Comparison of ENCODE assay signal across 18 cellular contexts in genomic region chr2:154537024-154537423, GRCh38.
"Had no signal": no experiment of that assay in that cellular context is flagged by ENCODE, and none has a peak within 500 bp of the region (broad histone marks: within the 10 kb centered on the region; RNA-seq: fewer than 3 reads in every experiment).

No MANE protein-coding gene starts in this region.

- H3K4me3 ChIP-seq: lower lobe of right lung, right atrium auricular region, tibial artery had no signal

- DNase-seq: activated CD4-positive, alpha-beta T cell treated with anti-CD3 and anti-CD28 coated beads, Interleukin-2, amount 50 U/mL, for 4 hours; activated CD4-positive, CD25-positive, alpha-beta regulatory T cell treated with anti-CD3 and anti-CD28 coated beads, Interleukin-2, amount 50 U/mL, for 72 hours; activated naive CD4-positive, alpha-beta T cell treated with anti-CD3 and anti-CD28 coated beads for 36 hours; endodermal cell; head of caudate nucleus; left cardiac atrium; lower lobe of right lung; occipital lobe; stimulated activated CD4-positive, alpha-beta T cell treated with anti-CD3 and anti-CD28 coated beads, Interleukin-15, amount 100 ng/mL, for 24 hours; stimulated activated CD4-positive, alpha-beta T cell treated with anti-CD3 and anti-CD28 coated beads, Interleukin-4, amount 100 ng/mL, for 1 hour; stimulated activated naive B cell treated with anti-CD40 and anti-IgM and Interleukin-4, amounts not matched to agents 10 μg/mL and 1 μg/mL and 100 μg/mL, for 72 hours; tibial artery had no signal

- H3K27me3 ChIP-seq: right atrium auricular region, tibial artery had no signal

- H3K36me3 ChIP-seq: lower lobe of right lung, right atrium auricular region, tibial artery had no signal

- H3K27ac ChIP-seq: lower lobe of right lung, right atrium auricular region, tibial artery had no signal

- H3K4me1 ChIP-seq: lower lobe of right lung, right atrium auricular region had no signal

- H3K9me3 ChIP-seq: lower lobe of right lung, right atrium auricular region, tibial artery had no signal

- FAIRE-seq: astrocyte, bronchial epithelial cell, frontal cortex, urothelium cell line had no signal

- ATAC-seq: activated T-helper 17 cell treated with anti-CD3 and anti-CD28 coated beads, Interleukin-2, amount 50 U/mL, for 72 hours; lower lobe of right lung; stimulated activated naive B cell treated with anti-CD40 and anti-IgM and Interleukin-4, amounts not matched to agents 10 μg/mL and 1 μg/mL and 100 μg/mL, for 72 hours had no signal
